1 cellular context compared by ENCODE assay signal in genomic region chr9:136192289-136193126, GRCh38.
TF ChIP-seq lines count a peak whose summit lies in the region.

No MANE protein-coding gene starts in this region.

TF ChIP-seq in endothelial cell of umbilical vein, 7 proteins besides CTCF, POLR2A, EP300 and RAD21:
- TF ChIP-seq JUN (IDR thresholded peaks at IDR 0.05; ENCODE audit: borderline replicate concordance, insufficient read depth, insufficient read length, low read depth) (no peak), EZH2 (IDR thresholded peaks at IDR 0.05; ENCODE audit: borderline replicate concordance, low read depth, low read length, severe bottlenecking) (peak; percentile 84)
